ENCODE assay signal across 12 cellular contexts in genomic region chr4:29081230-29081955, GRCh38.
DNase-seq lines count a peak whose midpoint lies in the region; ATAC-seq and TF ChIP-seq lines count a peak whose summit lies in the region.
"Had no signal": no experiment of that assay in that cellular context is flagged by ENCODE, and none has a peak within 500 bp of the region (broad histone marks: within the 10 kb centered on the region; RNA-seq: fewer than 3 reads in every experiment).

No MANE protein-coding gene starts in this region.

- no peaks in the 10 kb centered on the region for H3K36me3 Mint-ChIP-seq in GM23338 (ENCODE audit: low read depth)

- ATAC-seq in GM23338, result no peak
- no peak for ATAC-seq in aorta (ENCODE audit: low FRiP score)

- intact Hi-C loops in aorta (cut with DNase I), result no loop called here

- H2BK12ac ChIP-seq in mesenchymal stem cell (ENCODE audit: low read length in 2 of 2), result no peak overlapping the region

- no peak overlapping the region for H3K9ac ChIP-seq in mesenchymal stem cell (ENCODE audit: low read length)

- no peaks in the 10 kb centered on the region for H3K36me3 ChIP-seq in GM23338 (ENCODE audit: insufficient read depth)
- no peaks in the 10 kb centered on the region for H3K36me3 ChIP-seq in mesenchymal stem cell (ENCODE audit: control insufficient read depth in 1 of 2, insufficient read depth in 2 of 2, low read depth in 1 of 2, low read length in 2 of 2)
- H3K36me3 ChIP-seq in aorta (ENCODE audit: control insufficient read depth in 1 of 2, insufficient read depth in 2 of 2, low read length in 1 of 2), result no peaks in the 10 kb centered on the region

- H3K79me1 ChIP-seq in mesenchymal stem cell (replicated peaks; ENCODE audit: low read length, poor library complexity, severe bottlenecking), result no peaks in the 10 kb centered on the region

- no peak overlapping the region for H3K23ac ChIP-seq in mesenchymal stem cell (ENCODE audit: low read length in 2 of 2)

- H3K9me2 ChIP-seq in GM23338 (ENCODE audit: insufficient read depth), result no peaks in the 10 kb centered on the region

- H4K91ac ChIP-seq in mesenchymal stem cell (ENCODE audit: low read length), result no peak overlapping the region

- no peak overlapping the region for H2AK5ac ChIP-seq in mesenchymal stem cell (ENCODE audit: low read length, severe bottlenecking)

- H3K27me3 Mint-ChIP-seq in GM23338 (ENCODE audit: insufficient read depth, low read depth, poor library complexity), result no peaks in the 10 kb centered on the region
- H3K27me3 Mint-ChIP-seq: activated CD4-positive, alpha-beta memory T cell treated with anti-CD3 and anti-CD28 coated beads, Interleukin-2, amount 10 ng/mL, durations not matched to agents 7 days and 5 days had no signal

- DNase-seq in GM23338 (ENCODE audit: low spot score), result peak; percentile 6
- peak; percentile 1 for DNase-seq in NCI-H1417 treated with DMSO at 0.1 percent for 48 hours (lab: John Stamatoyannopoulos, UW)
- DNase-seq in astrocyte of the spinal cord (ENCODE audit: low read depth, low spot score), result peak; percentile 29
- peak; percentile 7 for DNase-seq in mesenchymal stem cell
- DNase-seq in CD1c-positive myeloid dendritic cell (ENCODE audit: extremely low spot score), result no peak
- no peak for DNase-seq in NCI-H187 treated with DMSO at 0.1 percent for 48 hours (lab: John Stamatoyannopoulos, UW)
- no peak for DNase-seq in aorta
- no peak for DNase-seq in NCI-H1436 (lab: John Stamatoyannopoulos, UW)
- DNase-seq: activated CD4-positive, alpha-beta memory T cell treated with anti-CD3 and anti-CD28 coated beads, Interleukin-2, amount 10 ng/mL, durations not matched to agents 7 days and 5 days; glutamatergic neuron; GOT3; mesendoderm had no signal

- H3K4me2 ChIP-seq in GM23338, result no peak overlapping the region
- no peak overlapping the region for H3K4me2 ChIP-seq in mesenchymal stem cell (ENCODE audit: low read length, poor library complexity, severe bottlenecking)

- no peaks in the 10 kb centered on the region for H3K4me1 Mint-ChIP-seq in GM23338
- H3K4me1 Mint-ChIP-seq: activated CD4-positive, alpha-beta memory T cell treated with anti-CD3 and anti-CD28 coated beads, Interleukin-2, amount 10 ng/mL, durations not matched to agents 7 days and 5 days had no signal

- H3F3A ChIP-seq in GM23338 (replicated peaks; ENCODE audit: low read depth), result no peaks in the 10 kb centered on the region

- TF ChIP-seq CTCF in GM23338 (conservative IDR thresholded peaks at IDR 0.05; ENCODE audit: low read depth in 2 of 2), result peak in 1 of 2 experiments; percentile 33; a peak in 3 of 4 replicates
- peak; percentile 34 for TF ChIP-seq CTCF in astrocyte of the spinal cord (IDR thresholded peaks at IDR 0.05; ENCODE audit: low read depth, low read length)

- in situ Hi-C loops in astrocyte of the spinal cord (cut with HindIII; ENCODE audit: low sequenced_read_pairs), result no loop called here

- H3K27ac Mint-ChIP-seq in GM23338, result no peak overlapping the region
- H3K27ac Mint-ChIP-seq: activated CD4-positive, alpha-beta memory T cell treated with anti-CD3 and anti-CD28 coated beads, Interleukin-2, amount 10 ng/mL, durations not matched to agents 7 days and 5 days had no signal

- no peaks in the 10 kb centered on the region for H3K4me1 ChIP-seq in GM23338 (ENCODE audit: insufficient read depth)
- H3K4me1 ChIP-seq in mesenchymal stem cell (ENCODE audit: control insufficient read depth, insufficient read depth, low read depth, low read length), result no peaks in the 10 kb centered on the region
- no peaks in the 10 kb centered on the region for H3K4me1 ChIP-seq in aorta (ENCODE audit: control insufficient read depth in 1 of 2, insufficient read depth in 2 of 2, low read length in 2 of 2)

- no peak overlapping the region for H3K4ac ChIP-seq in mesenchymal stem cell (ENCODE audit: low read depth in 1 of 2, low read length in 2 of 2)

- no peak overlapping the region for H4K8ac ChIP-seq in mesenchymal stem cell (ENCODE audit: low read length)

- H3K9me3 Mint-ChIP-seq in GM23338, result no peaks in the 10 kb centered on the region

- H4K20me1 ChIP-seq in GM23338 (replicated peaks; ENCODE audit: insufficient read depth), result no peaks in the 10 kb centered on the region

- no peak overlapping the region for H2AFZ ChIP-seq in GM23338
- no peak overlapping the region for H2AFZ ChIP-seq in mesenchymal stem cell (ENCODE audit: low read depth, low read length)

- no peak overlapping the region for H3K27ac ChIP-seq in GM23338 (ENCODE audit: low read depth)
- no peak overlapping the region for H3K27ac ChIP-seq in mesenchymal stem cell (ENCODE audit: low read length, poor library complexity, severe bottlenecking)
- no peak overlapping the region for H3K27ac ChIP-seq in aorta (ENCODE audit: low read depth in 1 of 2, low read length in 2 of 2)

- no peak overlapping the region for H3K14ac ChIP-seq in mesenchymal stem cell (ENCODE audit: low read length in 2 of 2)

- H3K4me3 Mint-ChIP-seq in GM23338, result no peak overlapping the region
- H3K4me3 Mint-ChIP-seq: activated CD4-positive, alpha-beta memory T cell treated with anti-CD3 and anti-CD28 coated beads, Interleukin-2, amount 10 ng/mL, durations not matched to agents 7 days and 5 days had no signal

- no peak overlapping the region for H2BK120ac ChIP-seq in mesenchymal stem cell (ENCODE audit: low read depth, low read length)

- no peaks in the 10 kb centered on the region for H3K27me3 ChIP-seq in GM23338 (ENCODE audit: insufficient read depth)
- H3K27me3 ChIP-seq in mesenchymal stem cell (ENCODE audit: control insufficient read depth in 1 of 2, insufficient read depth in 1 of 2, low read length in 2 of 2), result no peaks in the 10 kb centered on the region
- H3K27me3 ChIP-seq in aorta (ENCODE audit: control insufficient read depth in 1 of 2, insufficient read depth in 2 of 2, low read length in 1 of 2), result no peaks in the 10 kb centered on the region

- WGBS in mesenchymal stem cell, result no CpG with 5 or more reads among the region's 5 CpGs
- 63 to 68% methylated on average over 5 of the region's 5 CpGs for WGBS in aorta, 2 donors

- H3K79me2 ChIP-seq in GM23338 (replicated peaks; ENCODE audit: insufficient read depth), result no peaks in the 10 kb centered on the region

- no peak overlapping the region for H2BK5ac ChIP-seq in mesenchymal stem cell (ENCODE audit: low read depth, low read length, poor library complexity, severe bottlenecking)

- H3K18ac ChIP-seq in mesenchymal stem cell (ENCODE audit: low read depth in 1 of 2, low read length in 2 of 2), result no peak overlapping the region

- H2BK15ac ChIP-seq in mesenchymal stem cell (ENCODE audit: low read depth, poor library complexity, severe bottlenecking), result no peak overlapping the region

- no peak overlapping the region for H3K4me3 ChIP-seq in GM23338
- H3K4me3 ChIP-seq in astrocyte of the spinal cord (ENCODE audit: low read depth, low read length), result no peak overlapping the region
- no peak overlapping the region for H3K4me3 ChIP-seq in mesenchymal stem cell (ENCODE audit: insufficient read depth in 1 of 2, low read depth in 1 of 2, low read length in 2 of 2)
- H3K4me3 ChIP-seq in aorta (ENCODE audit: low read length in 2 of 2), result no peak overlapping the region

- no peaks in the 10 kb centered on the region for H3K9me3 ChIP-seq in mesenchymal stem cell (ENCODE audit: control insufficient read depth, low read length)
- no peaks in the 10 kb centered on the region for H3K9me3 ChIP-seq in aorta (ENCODE audit: control insufficient read depth, low read length)

Comparison
In these comparisons a context has a peak if more than half of its experiments do, and no peak if none do; other contexts are left out.
1. DNase-seq: peak in GM23338 (single experiment), NCI-H1417 treated with DMSO at 0.1 percent for 48 hours (single experiment), astrocyte of the spinal cord (single experiment) and mesenchymal stem cell (single experiment); none in CD1c-positive myeloid dendritic cell (single experiment), NCI-H187 treated with DMSO at 0.1 percent for 48 hours (single experiment), aorta (0 of 2) and NCI-H1436 (single experiment).